Comparison of ENCODE assay signal across 1 cellular context in the genomic region with DNA sequence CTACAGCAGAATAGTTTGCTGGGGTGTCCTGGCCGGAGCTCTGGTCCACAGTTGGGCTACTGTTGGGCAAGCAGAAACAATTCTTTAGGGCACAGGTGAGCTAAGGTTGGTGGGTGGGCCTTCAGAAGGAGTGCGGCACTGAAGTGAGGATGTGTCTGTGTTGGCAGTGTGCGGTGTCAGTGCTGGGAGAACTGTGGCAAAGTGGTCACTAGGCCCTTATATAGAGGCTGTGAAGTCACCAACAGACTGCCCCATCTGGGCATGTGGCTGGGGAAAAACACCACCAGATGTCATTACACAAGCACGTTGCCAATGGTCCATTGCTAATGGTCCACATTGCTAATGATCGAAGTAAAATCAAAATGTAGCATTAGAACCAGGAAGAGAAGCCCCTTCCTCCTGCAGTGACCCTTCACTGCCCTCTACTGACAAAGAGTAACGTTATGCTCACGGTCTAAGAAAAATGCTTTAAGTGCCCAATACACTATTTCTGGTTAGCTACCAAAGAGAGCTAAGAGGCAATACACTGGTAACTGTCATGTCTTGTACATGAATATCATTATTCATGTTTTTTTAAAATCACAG.
TF ChIP-seq lines count a peak whose summit lies in the region.

No MANE protein-coding gene starts in this region.

TF ChIP-seq in HepG2, 621 proteins besides CTCF, POLR2A, EP300 and RAD21 (continued from another document):
- TF ChIP-seq ZNF142 (CRISPR knock-in tag; IDR thresholded peaks at IDR 0.05): no peak
- no peak for TF ChIP-seq ZNF891 (CRISPR knock-in tag; IDR thresholded peaks at IDR 0.05)
- no peak for TF ChIP-seq MIER3 (CRISPR knock-in tag; IDR thresholded peaks at IDR 0.05; ENCODE audit: borderline replicate concordance)
- 0 out of 2 replicates have a peak, but pooled peaks have one; percentile 32 for TF ChIP-seq ZBTB7A (CRISPR knock-in tag; IDR thresholded peaks at IDR 0.05)
